Comparison of ENCODE assay signal across 17 cellular contexts in the genomic region with DNA sequence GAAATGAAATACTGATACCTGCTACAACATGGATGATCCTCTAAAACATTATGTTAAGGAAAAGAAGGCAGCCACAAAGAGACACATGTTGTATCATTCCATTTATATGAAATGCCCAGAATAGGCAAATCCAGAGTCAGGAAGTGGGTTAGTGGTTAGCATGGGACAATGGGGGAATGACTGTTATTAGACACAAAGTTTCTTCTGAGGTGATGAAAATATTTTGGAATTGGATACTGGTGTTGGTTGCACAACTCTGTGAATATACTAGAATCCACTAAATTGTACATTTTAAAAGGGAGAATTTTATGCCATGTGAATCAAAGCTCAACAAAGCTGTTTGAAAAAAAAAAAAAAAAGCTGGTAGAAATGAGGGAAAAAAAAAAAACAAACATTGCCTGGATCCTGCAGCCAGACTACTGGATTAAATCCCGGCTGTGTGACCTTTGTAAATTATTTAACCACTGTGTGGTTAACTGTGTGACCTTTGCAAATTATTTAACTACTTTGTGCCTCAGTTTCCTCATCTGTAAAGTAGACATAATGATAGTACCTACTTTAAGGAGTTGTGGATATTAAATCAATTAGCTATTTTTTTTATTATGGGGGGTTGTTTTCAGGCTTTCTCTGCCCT.
A peak's percentile ranks its signal among the peaks of the same experiment; 100 is the strongest.
DNase-seq lines count a peak whose midpoint lies in the region; ATAC-seq and TF ChIP-seq lines count a peak whose summit lies in the region.
"Had no signal": no experiment of that assay in that cellular context is flagged by ENCODE, and none has a peak within 500 bp of the region (broad histone marks: within the 10 kb centered on the region; RNA-seq: fewer than 3 reads in every experiment).

No MANE protein-coding gene starts in this region.

- H3K79me2 ChIP-seq in ACC112 (ENCODE audit: control insufficient read depth, insufficient read depth, low read length, unreplicated experiment) (no peaks in the 10 kb centered on the region), mammary epithelial cell (ENCODE audit: insufficient read depth, low read length) (no peaks in the 10 kb centered on the region)

- BruUV-seq in mammary epithelial cell (replicated peaks; lab: Mats Ljungman, UMichigan) = no TSS peak

- CTCF ChIA-PET in mammary epithelial cell (lab: Charles Lee; ENCODE audit: low non-redundant PET) = no interaction called here

- no peak overlapping the region for H3K9ac ChIP-seq in mammary epithelial cell (ENCODE audit: insufficient read depth, low read length)

- TF ChIP-seq CTCF in mammary epithelial cell (conservative IDR thresholded peaks at IDR 0.05 in 1 of 2, IDR thresholded peaks at IDR 0.05 in 1 of 2; ENCODE audit: extremely low read depth in 1 of 2, insufficient read depth in 1 of 2, low read depth in 1 of 2, low read length in 2 of 2) = no peak

- dilution Hi-C loops in mammary epithelial cell (cut with HindIII; ENCODE audit: low sequenced_read_pairs) = no loop called here

- intact Hi-C loops in mammary epithelial cell (cut with micrococcal nuclease) (no loop called here), right cardiac atrium (cut with DNase I) (no loop called here)

- peak overlapping the region; percentile 13 for H3K4me2 ChIP-seq in mammary epithelial cell (ENCODE audit: insufficient read depth, low read depth, low read length)

- peak overlapping the region; percentile 2; the same call in 1 of the 2 replicates for H3K27ac ChIP-seq in ACC112 (ENCODE audit: low read depth, low read length)
- no peak overlapping the region for H3K27ac ChIP-seq in mammary epithelial cell (ENCODE audit: insufficient read depth, low read depth, low read length)
- no peak overlapping the region for H3K27ac ChIP-seq in right cardiac atrium (ENCODE audit: low read length)
- H3K27ac ChIP-seq in SJCRH30 = no peak overlapping the region
- H3K27ac ChIP-seq: heart right ventricle, testis had no signal

- H3K4me1 ChIP-seq in ACC112 (ENCODE audit: control insufficient read depth, insufficient read depth, low read length, unreplicated experiment) (peaks cover 16% of the 10 kb centered on the region), mammary epithelial cell (ENCODE audit: insufficient read depth, low read length) (peaks cover 18% of the 10 kb centered on the region), right cardiac atrium (ENCODE audit: control insufficient read depth, insufficient read depth, low read length) (no peaks in the 10 kb centered on the region), SJCRH30 (no peaks in the 10 kb centered on the region)
- H3K4me1 ChIP-seq: heart right ventricle had no signal

- ATAC-seq in right cardiac atrium (peak; percentile 59 to 90), HG03432 (IDR thresholded peaks at IDR 0.05; ENCODE audit: unreplicated experiment) (no peak), esophagus mucosa (no peak)
- ATAC-seq: naive thymus-derived CD4-positive, alpha-beta T cell had no signal

- DNase-seq in H4 (ENCODE audit: low spot score) = peak; percentile 77
- peak; percentile 82 for DNase-seq in mammary epithelial cell
- DNase-seq in right cardiac atrium = no peak
- no peak for DNase-seq in SJCRH30
- no peak for DNase-seq in COLO829 (ENCODE audit: low spot score)
- DNase-seq: activated CD4-positive, CD25-positive, alpha-beta regulatory T cell treated with anti-CD3 and anti-CD28 coated beads, Interleukin-2, amount 50 U/mL, for 72 hours; activated naive CD4-positive, alpha-beta T cell treated with Interleukin-2 at 50 U/mL for 16 hours; endodermal cell; heart right ventricle; naive thymus-derived CD4-positive, alpha-beta T cell; NCI-H2107; NCI-H748 treated with DMSO at 0.1 percent for 48 hours; stimulated activated CD4-positive, alpha-beta T cell treated with anti-CD3 and anti-CD28 coated beads, Interleukin-1b, Interleukin-23, amount 100 ng/mL, for 48 hours; testis had no signal

- no peak overlapping the region for H3K4me3 ChIP-seq in ACC112 (ENCODE audit: low read depth, low read length)
- no peak overlapping the region for H3K4me3 ChIP-seq in mammary epithelial cell (replicated peaks in 1 of 3; ENCODE audit: insufficient read depth in 1 of 3, low read depth in 2 of 3, low read length in 3 of 3)
- no peak overlapping the region for H3K4me3 ChIP-seq in right cardiac atrium (ENCODE audit: low read length)
- no peak overlapping the region for H3K4me3 ChIP-seq in SJCRH30
- H3K4me3 ChIP-seq: heart right ventricle, testis had no signal

- no peaks in the 10 kb centered on the region for H3K36me3 ChIP-seq in ACC112 (ENCODE audit: insufficient read depth, low read length)
- no peaks in the 10 kb centered on the region for H3K36me3 ChIP-seq in mammary epithelial cell (ENCODE audit: insufficient read depth, low read length)
- H3K36me3 ChIP-seq in SJCRH30 = no peaks in the 10 kb centered on the region
- H3K36me3 ChIP-seq: heart right ventricle had no signal

- in situ Hi-C loops in mammary epithelial cell (cut with MboI; ENCODE audit: low sequenced_read_pairs in 2 of 2) = no loop called here

- H3K27me3 ChIP-seq in ACC112 (ENCODE audit: insufficient read depth, low read length) (no peaks in the 10 kb centered on the region), mammary epithelial cell (ENCODE audit: insufficient read depth, low read length) (no peaks in the 10 kb centered on the region), right cardiac atrium (ENCODE audit: control insufficient read depth, insufficient read depth) (no peaks in the 10 kb centered on the region), SJCRH30 (no peaks in the 10 kb centered on the region)
- H3K27me3 ChIP-seq: heart right ventricle, testis had no signal

- no peaks in the 10 kb centered on the region for H4K20me1 ChIP-seq in mammary epithelial cell (ENCODE audit: insufficient read depth, low read length)

- peaks cover 3% of the 10 kb centered on the region for H3K9me3 ChIP-seq in mammary epithelial cell (replicated peaks; ENCODE audit: insufficient read depth, low read length)
- no peaks in the 10 kb centered on the region for H3K9me3 ChIP-seq in right cardiac atrium (ENCODE audit: control insufficient read depth, low read length)
- H3K9me3 ChIP-seq in SJCRH30 (replicated peaks) = no peaks in the 10 kb centered on the region
- H3K9me3 ChIP-seq: testis had no signal

- WGBS in mammary epithelial cell (ENCODE audit: low coverage, missing lambda C conversion rate) = 100% methylated on average over 1 of the region's 1 CpG
- 44% methylated on average over 1 of the region's 1 CpG for WGBS in right cardiac atrium

- H2AFZ ChIP-seq in ACC112 (ENCODE audit: low read length, unreplicated experiment) (no peak overlapping the region), mammary epithelial cell (ENCODE audit: low read depth, low read length) (no peak overlapping the region)

Comparison
In these comparisons a context has a peak if more than half of its experiments do, and no peak if none do; other contexts are left out.
1. DNase-seq: peak in H4 (single experiment) and mammary epithelial cell (single experiment); none in right cardiac atrium (0 of 3), SJCRH30 (0 of 2) and COLO829 (single experiment).
2. ATAC-seq: peak in right cardiac atrium (2 of 2); none in HG03432 (single experiment) and esophagus mucosa (single experiment).